Comparison of ENCODE assay signal across 1 cellular context in genomic region chr6:5537967-5538366, GRCh38.
TF ChIP-seq lines count a peak whose summit lies in the region.

No MANE protein-coding gene starts in this region.

TF ChIP-seq in HepG2, 621 proteins besides CTCF, POLR2A, EP300 and RAD21 (continued from another document):
- TF ChIP-seq, protein P1, sequence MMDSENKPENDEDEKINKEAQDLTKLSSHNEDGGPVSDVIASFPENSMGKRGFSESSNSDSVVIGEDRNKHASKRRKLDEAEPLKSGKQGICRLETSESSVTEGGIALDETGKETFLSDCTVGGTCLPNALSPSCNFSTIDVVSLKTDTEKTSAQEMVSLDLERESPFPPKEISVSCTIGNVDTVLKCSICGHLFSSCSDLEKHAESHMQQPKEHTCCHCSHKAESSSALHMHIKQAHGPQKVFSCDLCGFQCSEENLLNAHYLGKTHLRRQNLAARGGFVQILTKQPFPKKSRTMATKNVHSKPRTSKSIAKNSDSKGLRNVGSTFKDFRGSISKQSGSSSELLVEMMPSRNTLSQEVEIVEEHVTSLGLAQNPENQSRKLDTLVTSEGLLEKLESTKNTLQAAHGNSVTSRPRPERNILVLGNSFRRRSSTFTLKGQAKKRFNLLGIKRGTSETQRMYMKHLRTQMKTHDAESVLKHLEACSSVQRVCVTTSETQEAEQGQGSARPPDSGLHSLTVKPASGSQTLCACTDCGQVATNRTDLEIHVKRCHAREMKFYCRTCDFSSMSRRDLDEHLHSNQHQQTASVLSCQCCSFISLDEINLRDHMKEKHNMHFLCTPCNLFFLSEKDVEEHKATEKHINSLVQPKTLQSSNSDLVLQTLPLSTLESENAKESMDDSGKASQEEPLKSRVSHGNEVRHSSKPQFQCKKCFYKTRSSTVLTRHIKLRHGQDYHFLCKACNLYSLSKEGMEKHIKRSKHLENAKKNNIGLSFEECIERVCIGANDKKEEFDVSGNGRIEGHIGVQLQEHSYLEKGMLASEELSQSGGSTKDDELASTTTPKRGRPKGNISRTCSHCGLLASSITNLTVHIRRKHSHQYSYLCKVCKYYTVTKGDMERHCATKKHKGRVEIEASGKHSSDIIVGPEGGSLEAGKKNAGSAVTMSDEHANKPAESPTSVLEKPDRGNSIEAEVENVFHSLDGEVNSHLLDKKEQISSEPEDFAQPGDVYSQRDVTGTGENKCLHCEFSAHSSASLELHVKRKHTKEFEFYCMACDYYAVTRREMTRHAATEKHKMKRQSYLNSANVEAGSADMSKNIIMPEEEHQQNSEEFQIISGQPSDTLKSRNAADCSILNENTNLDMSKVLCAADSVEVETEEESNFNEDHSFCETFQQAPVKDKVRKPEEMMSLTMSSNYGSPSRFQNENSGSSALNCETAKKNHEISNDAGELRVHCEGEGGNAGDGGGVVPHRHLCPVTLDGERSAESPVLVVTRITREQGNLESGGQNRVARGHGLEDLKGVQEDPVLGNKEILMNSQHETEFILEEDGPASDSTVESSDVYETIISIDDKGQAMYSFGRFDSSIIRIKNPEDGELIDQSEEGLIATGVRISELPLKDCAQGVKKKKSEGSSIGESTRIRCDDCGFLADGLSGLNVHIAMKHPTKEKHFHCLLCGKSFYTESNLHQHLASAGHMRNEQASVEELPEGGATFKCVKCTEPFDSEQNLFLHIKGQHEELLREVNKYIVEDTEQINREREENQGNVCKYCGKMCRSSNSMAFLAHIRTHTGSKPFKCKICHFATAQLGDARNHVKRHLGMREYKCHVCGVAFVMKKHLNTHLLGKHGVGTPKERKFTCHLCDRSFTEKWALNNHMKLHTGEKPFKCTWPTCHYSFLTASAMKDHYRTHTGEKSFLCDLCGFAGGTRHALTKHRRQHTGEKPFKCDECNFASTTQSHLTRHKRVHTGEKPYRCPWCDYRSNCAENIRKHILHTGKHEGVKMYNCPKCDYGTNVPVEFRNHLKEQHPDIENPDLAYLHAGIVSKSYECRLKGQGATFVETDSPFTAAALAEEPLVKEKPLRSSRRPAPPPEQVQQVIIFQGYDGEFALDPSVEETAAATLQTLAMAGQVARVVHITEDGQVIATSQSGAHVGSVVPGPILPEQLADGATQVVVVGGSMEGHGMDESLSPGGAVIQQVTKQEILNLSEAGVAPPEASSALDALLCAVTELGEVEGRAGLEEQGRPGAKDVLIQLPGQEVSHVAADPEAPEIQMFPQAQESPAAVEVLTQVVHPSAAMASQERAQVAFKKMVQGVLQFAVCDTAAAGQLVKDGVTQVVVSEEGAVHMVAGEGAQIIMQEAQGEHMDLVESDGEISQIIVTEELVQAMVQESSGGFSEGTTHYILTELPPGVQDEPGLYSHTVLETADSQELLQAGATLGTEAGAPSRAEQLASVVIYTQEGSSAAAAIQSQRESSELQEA (CRISPR knock-in tag; IDR thresholded peaks at IDR 0.05; ENCODE audit: not compliant biosample characterization): no peak
- no peak for TF ChIP-seq ETV6 (CRISPR knock-in tag; conservative IDR thresholded peaks at IDR 0.05)
- TF ChIP-seq, protein P2, sequence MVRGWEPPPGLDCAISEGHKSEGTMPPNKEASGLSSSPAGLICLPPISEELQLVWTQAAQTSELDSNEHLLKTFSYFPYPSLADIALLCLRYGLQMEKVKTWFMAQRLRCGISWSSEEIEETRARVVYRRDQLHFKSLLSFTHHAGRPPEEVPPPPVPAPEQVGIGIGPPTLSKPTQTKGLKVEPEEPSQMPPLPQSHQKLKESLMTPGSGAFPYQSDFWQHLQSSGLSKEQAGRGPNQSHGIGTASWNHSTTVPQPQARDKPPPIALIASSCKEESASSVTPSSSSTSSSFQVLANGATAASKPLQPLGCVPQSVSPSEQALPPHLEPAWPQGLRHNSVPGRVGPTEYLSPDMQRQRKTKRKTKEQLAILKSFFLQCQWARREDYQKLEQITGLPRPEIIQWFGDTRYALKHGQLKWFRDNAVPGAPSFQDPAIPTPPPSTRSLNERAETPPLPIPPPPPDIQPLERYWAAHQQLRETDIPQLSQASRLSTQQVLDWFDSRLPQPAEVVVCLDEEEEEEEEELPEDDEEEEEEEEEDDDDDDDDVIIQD (CRISPR knock-in tag; IDR thresholded peaks at IDR 0.05; ENCODE audit: low read depth): no peak
- TF ChIP-seq ZSCAN29 (CRISPR knock-in tag; conservative IDR thresholded peaks at IDR 0.05): no peak
- no peak for TF ChIP-seq TMF1 (CRISPR knock-in tag; IDR thresholded peaks at IDR 0.05; ENCODE audit: low read depth)
- TF ChIP-seq KDM4B (CRISPR knock-in tag; IDR thresholded peaks at IDR 0.05): no peak
- no peak for TF ChIP-seq STAG1 (CRISPR knock-in tag; IDR thresholded peaks at IDR 0.05)
- TF ChIP-seq ZNF776 (CRISPR knock-in tag; IDR thresholded peaks at IDR 0.05): no peak
